1 cellular context compared by ENCODE assay signal in the genomic region with DNA sequence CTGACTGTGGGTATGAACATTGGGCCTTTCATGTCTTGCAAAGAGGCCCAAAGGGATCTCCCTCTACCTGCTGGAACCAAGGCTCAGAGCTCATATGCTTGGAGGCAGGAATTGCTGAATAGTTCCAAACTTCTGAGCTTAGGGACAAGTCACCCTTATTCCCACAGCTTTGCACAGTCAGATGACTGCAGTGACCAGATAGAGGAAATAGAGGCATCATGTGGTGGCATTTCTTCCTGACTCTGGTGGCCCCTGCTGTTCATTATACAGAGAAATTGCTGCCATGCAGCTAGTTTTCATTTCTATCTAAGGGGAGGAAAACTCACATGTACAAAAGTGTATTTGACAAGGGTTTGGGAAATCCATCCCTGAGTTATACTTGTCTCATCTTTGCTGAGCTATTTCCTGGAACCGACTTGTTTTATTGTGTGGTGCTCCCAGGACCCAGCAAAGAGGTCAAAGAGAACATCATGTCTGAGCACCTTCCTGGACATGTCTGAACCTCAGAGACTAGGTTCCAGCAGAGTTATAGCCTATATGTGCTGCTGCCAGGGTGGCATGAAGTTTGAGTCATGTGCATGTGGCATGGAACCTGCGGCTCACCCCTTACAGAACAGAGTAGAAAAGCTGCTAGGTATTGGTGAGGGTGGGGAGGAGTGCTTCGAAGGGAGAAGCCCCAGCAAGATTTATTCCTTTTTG.
TF ChIP-seq lines count a peak whose summit lies in the region.

No MANE protein-coding gene starts in this region.

TF ChIP-seq in K562, 482 proteins besides CTCF, POLR2A, EP300 and RAD21 (continued from another document):
- TF ChIP-seq, protein P1, sequence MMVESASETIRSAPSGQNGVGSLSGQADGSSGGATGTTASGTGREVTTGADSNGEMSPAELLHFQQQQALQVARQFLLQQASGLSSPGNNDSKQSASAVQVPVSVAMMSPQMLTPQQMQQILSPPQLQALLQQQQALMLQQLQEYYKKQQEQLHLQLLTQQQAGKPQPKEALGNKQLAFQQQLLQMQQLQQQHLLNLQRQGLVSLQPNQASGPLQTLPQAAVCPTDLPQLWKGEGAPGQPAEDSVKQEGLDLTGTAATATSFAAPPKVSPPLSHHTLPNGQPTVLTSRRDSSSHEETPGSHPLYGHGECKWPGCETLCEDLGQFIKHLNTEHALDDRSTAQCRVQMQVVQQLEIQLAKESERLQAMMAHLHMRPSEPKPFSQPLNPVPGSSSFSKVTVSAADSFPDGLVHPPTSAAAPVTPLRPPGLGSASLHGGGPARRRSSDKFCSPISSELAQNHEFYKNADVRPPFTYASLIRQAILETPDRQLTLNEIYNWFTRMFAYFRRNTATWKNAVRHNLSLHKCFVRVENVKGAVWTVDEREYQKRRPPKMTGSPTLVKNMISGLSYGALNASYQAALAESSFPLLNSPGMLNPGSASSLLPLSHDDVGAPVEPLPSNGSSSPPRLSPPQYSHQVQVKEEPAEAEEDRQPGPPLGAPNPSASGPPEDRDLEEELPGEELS (CRISPR knock-in tag; IDR thresholded peaks at IDR 0.05; ENCODE audit: borderline replicate concordance) = no peak
- no peak for TF ChIP-seq ZNF23 (CRISPR knock-in tag; IDR thresholded peaks at IDR 0.05)
- TF ChIP-seq HCFC1 (IDR thresholded peaks at IDR 0.05; ENCODE audit: low read depth, low read length) = no peak
- TF ChIP-seq TCFL5 (CRISPR knock-in tag; conservative IDR thresholded peaks at IDR 0.05) = no peak
- no peak for TF ChIP-seq BCOR (IDR thresholded peaks at IDR 0.05)
- no peak for TF ChIP-seq POLR2H (tag; IDR thresholded peaks at IDR 0.05; ENCODE audit: low read depth)
- TF ChIP-seq ASH1L (IDR thresholded peaks at IDR 0.05; ENCODE audit: borderline replicate concordance, low read depth, partially characterized antibody) = no peak
- TF ChIP-seq, protein P2, sequence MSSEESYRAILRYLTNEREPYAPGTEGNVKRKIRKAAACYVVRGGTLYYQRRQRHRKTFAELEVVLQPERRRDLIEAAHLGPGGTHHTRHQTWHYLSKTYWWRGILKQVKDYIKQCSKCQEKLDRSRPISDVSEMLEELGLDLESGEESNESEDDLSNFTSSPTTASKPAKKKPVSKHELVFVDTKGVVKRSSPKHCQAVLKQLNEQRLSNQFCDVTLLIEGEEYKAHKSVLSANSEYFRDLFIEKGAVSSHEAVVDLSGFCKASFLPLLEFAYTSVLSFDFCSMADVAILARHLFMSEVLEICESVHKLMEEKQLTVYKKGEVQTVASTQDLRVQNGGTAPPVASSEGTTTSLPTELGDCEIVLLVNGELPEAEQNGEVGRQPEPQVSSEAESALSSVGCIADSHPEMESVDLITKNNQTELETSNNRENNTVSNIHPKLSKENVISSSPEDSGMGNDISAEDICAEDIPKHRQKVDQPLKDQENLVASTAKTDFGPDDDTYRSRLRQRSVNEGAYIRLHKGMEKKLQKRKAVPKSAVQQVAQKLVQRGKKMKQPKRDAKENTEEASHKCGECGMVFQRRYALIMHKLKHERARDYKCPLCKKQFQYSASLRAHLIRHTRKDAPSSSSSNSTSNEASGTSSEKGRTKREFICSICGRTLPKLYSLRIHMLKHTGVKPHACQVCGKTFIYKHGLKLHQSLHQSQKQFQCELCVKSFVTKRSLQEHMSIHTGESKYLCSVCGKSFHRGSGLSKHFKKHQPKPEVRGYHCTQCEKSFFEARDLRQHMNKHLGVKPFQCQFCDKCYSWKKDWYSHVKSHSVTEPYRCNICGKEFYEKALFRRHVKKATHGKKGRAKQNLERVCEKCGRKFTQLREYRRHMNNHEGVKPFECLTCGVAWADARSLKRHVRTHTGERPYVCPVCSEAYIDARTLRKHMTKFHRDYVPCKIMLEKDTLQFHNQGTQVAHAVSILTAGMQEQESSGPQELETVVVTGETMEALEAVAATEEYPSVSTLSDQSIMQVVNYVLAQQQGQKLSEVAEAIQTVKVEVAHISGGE (CRISPR knock-in tag; IDR thresholded peaks at IDR 0.05) = no peak
- TF ChIP-seq ZNF146 (CRISPR knock-in tag; IDR thresholded peaks at IDR 0.05; ENCODE audit: unreplicated experiment) = no peak
- TF ChIP-seq GABPB1 (CRISPR knock-in tag; IDR thresholded peaks at IDR 0.05) = no peak
- TF ChIP-seq ATF7 (IDR thresholded peaks at IDR 0.05) = no peak
- no peak for TF ChIP-seq SMARCB1 (IDR thresholded peaks at IDR 0.05; ENCODE audit: insufficient read length, low read depth)
